1 cellular context compared by ENCODE assay signal in the genomic region with DNA sequence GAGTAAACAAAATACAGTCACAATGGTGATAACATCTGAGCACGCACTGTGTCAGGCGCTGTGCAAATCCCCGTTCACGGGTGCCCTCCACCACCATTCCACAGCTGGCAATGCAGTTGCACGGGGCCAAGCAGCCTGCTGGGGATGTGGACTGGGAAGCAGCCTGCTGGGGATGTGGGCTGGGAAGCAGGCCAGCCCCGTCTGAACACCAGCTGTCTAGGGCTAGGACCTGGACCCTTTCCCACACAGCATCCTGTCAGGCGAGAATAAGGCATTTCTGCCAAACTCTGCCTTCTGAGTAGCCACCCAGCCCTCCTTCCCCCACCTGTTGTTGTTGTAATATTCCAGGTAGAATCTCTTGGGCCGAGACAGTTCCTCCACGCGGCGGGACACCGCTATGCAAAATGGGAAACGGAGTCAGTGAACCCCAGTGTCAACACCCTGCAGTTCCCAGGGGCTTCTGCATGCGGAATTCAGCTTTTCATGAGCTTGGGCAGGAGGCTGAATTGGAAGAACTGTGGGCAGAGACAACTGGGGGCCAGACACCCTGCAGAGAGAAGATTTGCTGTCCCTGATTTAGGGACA.
TF ChIP-seq lines count a peak whose summit lies in the region.

No MANE protein-coding gene starts in this region.

TF ChIP-seq in HepG2, 621 proteins besides CTCF, POLR2A, EP300 and RAD21 (continued from another document):
- TF ChIP-seq ZBED4 (CRISPR knock-in tag; IDR thresholded peaks at IDR 0.05; ENCODE audit: borderline replicate concordance), result no peak
- TF ChIP-seq, protein P1, sequence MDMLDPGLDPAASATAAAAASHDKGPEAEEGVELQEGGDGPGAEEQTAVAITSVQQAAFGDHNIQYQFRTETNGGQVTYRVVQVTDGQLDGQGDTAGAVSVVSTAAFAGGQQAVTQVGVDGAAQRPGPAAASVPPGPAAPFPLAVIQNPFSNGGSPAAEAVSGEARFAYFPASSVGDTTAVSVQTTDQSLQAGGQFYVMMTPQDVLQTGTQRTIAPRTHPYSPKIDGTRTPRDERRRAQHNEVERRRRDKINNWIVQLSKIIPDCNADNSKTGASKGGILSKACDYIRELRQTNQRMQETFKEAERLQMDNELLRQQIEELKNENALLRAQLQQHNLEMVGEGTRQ (IDR thresholded peaks at IDR 0.05; ENCODE audit: low read depth, low read length), result no peak
- TF ChIP-seq, protein P1 (CRISPR knock-in tag; IDR thresholded peaks at IDR 0.05; ENCODE audit: borderline replicate concordance), result no peak
- no peak for TF ChIP-seq TRAFD1 (CRISPR knock-in tag; IDR thresholded peaks at IDR 0.05; ENCODE audit: borderline replicate concordance)
- no peak for TF ChIP-seq ZNF350 (CRISPR knock-in tag; IDR thresholded peaks at IDR 0.05; ENCODE audit: borderline replicate concordance, low read depth)
- TF ChIP-seq ELK4 (CRISPR knock-in tag; IDR thresholded peaks at IDR 0.05; ENCODE audit: borderline replicate concordance), result no peak
- TF ChIP-seq ONECUT2 (CRISPR knock-in tag; IDR thresholded peaks at IDR 0.05), result no peak
- TF ChIP-seq HNF4A (CRISPR knock-in tag; IDR thresholded peaks at IDR 0.05), result no peak
- no peak for TF ChIP-seq EHMT2 (IDR thresholded peaks at IDR 0.05; ENCODE audit: borderline replicate concordance, low read depth, low read length)
- no peak for TF ChIP-seq ZNF292 (CRISPR knock-in tag; IDR thresholded peaks at IDR 0.05; ENCODE audit: borderline replicate concordance, low read depth)
- TF ChIP-seq POLR2AphosphoS2 (IDR thresholded peaks at IDR 0.05; ENCODE audit: low read depth, low read length), result no peak
- no peak for TF ChIP-seq ZNF713 (CRISPR knock-in tag; IDR thresholded peaks at IDR 0.05)
- no peak for TF ChIP-seq MLLT10 (CRISPR knock-in tag; IDR thresholded peaks at IDR 0.05)
